8 cellular contexts compared by ENCODE assay signal in genomic region chr9:133355881-133356357, GRCh38. TPM values are rescaled to one million over a fixed set of nuclear protein-coding genes. Genes with fewer than 3 reads are reported as not detected.
DNase-seq lines count a peak whose midpoint lies in the region; ATAC-seq, FAIRE-seq and TF ChIP-seq lines count a peak whose summit lies in the region.

No MANE protein-coding gene starts in this region.

- no peak for TF ChIP-seq RAD21 in HepG2 (CRISPR knock-in tag; IDR thresholded peaks at IDR 0.05)

- H3K4me1 Mint-ChIP-seq in IgD-negative memory B cell = peaks cover 3 to 20% (median 13%) of the 10 kb centered on the region in 3 donors

- peaks cover 15% of the 10 kb centered on the region for H3K79me2 ChIP-seq in HepG2 (ENCODE audit: insufficient read depth, low read length)

- H3K27ac ChIP-seq in HepG2 (ENCODE audit: extremely low read length, insufficient read depth, low read length) (peak overlapping the region; percentile 61), thyroid gland (peak overlapping the region in 1 of 3 donors; percentile 20)

- POLR2A ChIA-PET in HepG2 (lab: Yijun Ruan, JAX) = interaction anchor here (0.6 to 1.9 kb wide), 10 partner anchors 8 to 359 kb away, joined by 3 to 22 read pairs (median 4); partner anchors contain the start of genes CACFD1, MED22, RPL7A and SLC2A6

- peak; percentile 24 for ATAC-seq in GM19372 (IDR thresholded peaks at IDR 0.05; ENCODE audit: low read depth, unreplicated experiment)
- ATAC-seq in HepG2 = peak; percentile 6

- peak overlapping the region; percentile 89 for H3K9ac ChIP-seq in HepG2 (ENCODE audit: insufficient read depth, low read depth, low read length)

- H3K9me3 ChIP-seq in HepG2 (ENCODE audit: low read length) (no peaks in the 10 kb centered on the region), thyroid gland (no peaks in the 10 kb centered on the region)

- CTCF ChIA-PET in HepG2 (lab: Yijun Ruan, JAX; ENCODE audit: low intra/inter-chr PET ratio, low total read pairs) = interaction anchor here (0.7 kb wide), 2 partner anchors 47 to 48 kb away, joined by 3 read pairs; no protein-coding TSS in a partner anchor

- BruUV-seq in HepG2 (replicated peaks; lab: Mats Ljungman, UMichigan) = TSS peak; percentile 61

- peak overlapping the region; percentile 86 for H3K4me2 ChIP-seq in HepG2 (ENCODE audit: low read depth, low read length)

- peaks cover 20% of the 10 kb centered on the region for H4K20me1 ChIP-seq in HepG2 (ENCODE audit: insufficient read depth, low read length)

- H3K36me3 Mint-ChIP-seq in IgD-negative memory B cell = no peaks in the 10 kb centered on the region

- no peak; a peak in 1 of 4 replicates for TF ChIP-seq POLR2A in HepG2 (IDR thresholded peaks at IDR 0.05; ENCODE audit: insufficient read depth in 1 of 2, low read depth in 2 of 2, low read length in 2 of 2)
- TF ChIP-seq POLR2A in thyroid gland (IDR thresholded peaks at IDR 0.05) = no peak

- no peak for FAIRE-seq in HepG2 (lab: Jason Lieb, UNC)

- no peak overlapping the region for H2AFZ ChIP-seq in HepG2 (ENCODE audit: low read length)

- H3K9me3 Mint-ChIP-seq in IgD-negative memory B cell = no peaks in the 10 kb centered on the region

- TF ChIP-seq EP300 in HepG2 (IDR thresholded peaks at IDR 0.05; ENCODE audit: low read depth in 2 of 2, low read length in 2 of 2) = no peak
- TF ChIP-seq EP300 in HepG2 (CRISPR knock-in tag; IDR thresholded peaks at IDR 0.05; ENCODE audit: borderline replicate concordance) = no peak

- in situ Hi-C loops in astrocyte of the spinal cord (cut with HindIII; ENCODE audit: low sequenced_read_pairs) (no loop called here), HepG2 (cut with HindIII; ENCODE audit: extremely low pct_ligation_motif_present, low pct_unique_long_range_greater_than_20kb) (loop anchor here (5.0 kb wide), 2 partner anchors 51 to 131 kb away; no protein-coding TSS in a partner anchor)

- DNase-seq in AG09309 (ENCODE audit: low read depth) = no peak
- no peak for DNase-seq in astrocyte of the spinal cord (ENCODE audit: low read depth, low spot score)
- no peak for DNase-seq in HepG2 (ENCODE audit: low spot score)
- DNase-seq in thyroid gland = no peak
- no peak for DNase-seq in cerebellum (ENCODE audit: low spot score)
- DNase-seq in mesenteric fat pad (ENCODE audit: low spot score) = no peak

- H3K4me1 ChIP-seq in HepG2 (ENCODE audit: insufficient read depth, low read length) (peaks cover 47% of the 10 kb centered on the region), thyroid gland (peaks cover 17 to 22% of the 10 kb centered on the region in 2 donors)

- H3K27me3 Mint-ChIP-seq in IgD-negative memory B cell = no peaks in the 10 kb centered on the region

- intact Hi-C loops in HepG2 (cut with micrococcal nuclease; ENCODE audit: unreplicated experiment) (loop anchor here (5.0 kb wide), 2 partner anchors 41 to 131 kb away; no protein-coding TSS in a partner anchor), thyroid gland (cut with DNase I) (loop anchor here (10.0 kb wide), 2 partner anchors 129 to 321 kb away; partner anchors contain the start of gene GTF3C5)

- H3K27ac Mint-ChIP-seq in IgD-negative memory B cell = peak overlapping the region; percentile 92

- H3K27me3 ChIP-seq in HepG2 (ENCODE audit: control insufficient read depth in 1 of 2, insufficient read depth in 2 of 2, low read length in 2 of 2) (no peaks in the 10 kb centered on the region; a peak in 1 of 5 replicates), thyroid gland (no peaks in the 10 kb centered on the region)

- peak overlapping the region; percentile 85 to 95 (median 94) for H3K4me3 Mint-ChIP-seq in IgD-negative memory B cell

- TF ChIP-seq CTCF in AG09309 (IDR thresholded peaks at IDR 0.05; ENCODE audit: control insufficient read depth, insufficient read depth, low read depth, low read length, missing control alignments) (no peak), astrocyte of the spinal cord (IDR thresholded peaks at IDR 0.05; ENCODE audit: low read depth, low read length) (peak; percentile 15), HepG2 (CRISPR knock-in tag; IDR thresholded peaks at IDR 0.05) (peak; percentile 14; the same call in 1 of the 2 replicates), thyroid gland (IDR thresholded peaks at IDR 0.05) (no peak)

- peak overlapping the region; percentile 84 for H3K4me3 ChIP-seq in AG09309 (ENCODE audit: control insufficient read depth, low read depth, low read length)
- peak overlapping the region; percentile 81 for H3K4me3 ChIP-seq in astrocyte of the spinal cord (ENCODE audit: low read depth, low read length)
- H3K4me3 ChIP-seq in HepG2 (replicated peaks in 1 of 3; ENCODE audit: insufficient read depth in 1 of 3, low read depth in 2 of 3, low read length in 3 of 3) = peak overlapping the region; percentile 80 to 91 (median 90)
- H3K4me3 ChIP-seq in thyroid gland (replicated peaks in 1 of 3) = peak overlapping the region; percentile 69 to 82 (median 74)

- peaks cover 9 to 46% of the 10 kb centered on the region in 2 experiments for H3K36me3 ChIP-seq in HepG2 (replicated peaks in 1 of 2; ENCODE audit: control insufficient read depth in 1 of 2, insufficient read depth in 2 of 2, low read length in 2 of 2)
- peaks cover 16 to 21% of the 10 kb centered on the region in 2 donors for H3K36me3 ChIP-seq in thyroid gland

- 0% methylated on average over 12 of the region's 31 CpGs for WGBS in HepG2 (ENCODE audit: low lambda C conversion rate)
- 1 to 4% methylated on average over 7 to 18 of the region's 31 CpGs for WGBS in thyroid gland, 2 donors

RNA-seq across cellular contexts. Expression of gene SURF1, which starts 0.4 kb away (rescaled TPM):
- 114 TPM for polyA plus RNA-seq in IgD-negative memory B cell
- total RNA-seq in HepG2 (2016; rRNA removed; fragmentation: Illumina TruSeq; extraction: Trizol) = 10.6 and 17.8 TPM in 2 replicates
- total RNA-seq in HepG2 (2016; cell fraction: cytosol; rRNA removed; fragmentation: Illumina TruSeq; extraction: Trizol; ENCODE audit: low read depth) = 21.0 and 25.4 TPM in 2 replicates
- 9.6 and 18.9 TPM in 2 replicates for total RNA-seq in HepG2 (2016; cell fraction: insoluble cytoplasmic fraction; rRNA removed; fragmentation: Illumina TruSeq; extraction: Trizol)
- 22.4 and 26.0 TPM in 2 replicates for total RNA-seq in HepG2 (2016; cell fraction: membrane; rRNA removed; fragmentation: Illumina TruSeq; extraction: Trizol)
- total RNA-seq in HepG2 (2016; cell fraction: nucleus; rRNA removed; fragmentation: Illumina TruSeq; extraction: Trizol) = 13.9 and 14.0 TPM in 2 replicates
- polyA plus RNA-seq in HepG2 (2011; rRNA removed) = 39.2 and 40.7 TPM in 2 replicates
- polyA plus RNA-seq in HepG2 (2011; cell fraction: cytosol; rRNA removed) = 29.3 and 32.3 TPM in 2 replicates
- polyA plus RNA-seq in HepG2 (2011; cell fraction: nucleus; rRNA removed) = 29.7 and 32.0 TPM in 2 replicates
- 22.8 and 26.6 TPM in 2 replicates for polyA plus RNA-seq in HepG2 (2012)
- 52.7 and 53.1 TPM in 2 replicates for polyA plus RNA-seq in HepG2 (2016; cell fraction: cytosol; fragmentation: Illumina TruSeq; extraction: Trizol; ENCODE audit: low read depth)
- 19.0 and 20.1 TPM in 2 replicates for polyA plus RNA-seq in HepG2 (2016; cell fraction: insoluble cytoplasmic fraction; fragmentation: Illumina TruSeq; extraction: Trizol; ENCODE audit: low read depth)
- polyA plus RNA-seq in HepG2 (2016; cell fraction: membrane; fragmentation: Illumina TruSeq; extraction: Trizol; ENCODE audit: low read depth) = 38.1 and 44.5 TPM in 2 replicates
- 46.1 and 51.6 TPM in 2 replicates for polyA plus RNA-seq in HepG2 (2016; cell fraction: nucleus; fragmentation: Illumina TruSeq; extraction: Trizol; ENCODE audit: insufficient read depth, low read depth)
- 14.4 and 46.3 TPM in 2 replicates for polyA minus RNA-seq in HepG2 (2011; rRNA and poly(A)+ RNA removed; ENCODE audit: low replicate concordance)
- polyA minus RNA-seq in HepG2 (2011; cell fraction: cytosol; rRNA and poly(A)+ RNA removed) = 8.0 and 10.5 TPM in 2 replicates
- polyA minus RNA-seq in HepG2 (2011; cell fraction: nucleus; rRNA and poly(A)+ RNA removed) = 7.1 and 7.5 TPM in 2 replicates
- 10 to 100 TPM; 51.5 to 82.7 (median 64.7) TPM for total RNA-seq in thyroid gland
- total RNA-seq in cerebellum = 5.1 TPM
- 30.8 TPM for total RNA-seq in mesenteric fat pad

RNA-seq across cellular contexts. Expression of gene SURF2, which starts 0.4 kb away (rescaled TPM):
- polyA plus RNA-seq in IgD-negative memory B cell (34.7 TPM), HepG2 (2011; rRNA removed) (6.1 and 6.3 TPM in 2 replicates)
- total RNA-seq in HepG2 (2016; rRNA removed; fragmentation: Illumina TruSeq; extraction: Trizol) (10.3 and 13.6 TPM in 2 replicates), thyroid gland (10 to 100 TPM; 26.2 to 42.7 (median 31.6) TPM), cerebellum (11.0 TPM), mesenteric fat pad (13.5 TPM)
- 10.3 and 15.8 TPM in 2 replicates for total RNA-seq in HepG2 (2016; cell fraction: cytosol; rRNA removed; fragmentation: Illumina TruSeq; extraction: Trizol; ENCODE audit: low read depth)
- total RNA-seq in HepG2 (2016; cell fraction: insoluble cytoplasmic fraction; rRNA removed; fragmentation: Illumina TruSeq; extraction: Trizol) = 12.0 and 12.6 TPM in 2 replicates
- 10.0 and 13.9 TPM in 2 replicates for total RNA-seq in HepG2 (2016; cell fraction: membrane; rRNA removed; fragmentation: Illumina TruSeq; extraction: Trizol)
- 4.1 and 4.4 TPM in 2 replicates for total RNA-seq in HepG2 (2016; cell fraction: nucleus; rRNA removed; fragmentation: Illumina TruSeq; extraction: Trizol)
- 6.8 and 9.7 TPM in 2 replicates for polyA plus RNA-seq in HepG2 (2011; cell fraction: cytosol; rRNA removed)
- polyA plus RNA-seq in HepG2 (2011; cell fraction: nucleus; rRNA removed) = 6.6 and 8.7 TPM in 2 replicates
- 6.8 and 8.6 TPM in 2 replicates for polyA plus RNA-seq in HepG2 (2012)
- polyA plus RNA-seq in HepG2 (2016; cell fraction: cytosol; fragmentation: Illumina TruSeq; extraction: Trizol; ENCODE audit: low read depth) = 14.4 and 20.2 TPM in 2 replicates
- polyA plus RNA-seq in HepG2 (2016; cell fraction: insoluble cytoplasmic fraction; fragmentation: Illumina TruSeq; extraction: Trizol; ENCODE audit: low read depth) = 19.8 and 21.6 TPM in 2 replicates
- 12.6 and 15.8 TPM in 2 replicates for polyA plus RNA-seq in HepG2 (2016; cell fraction: membrane; fragmentation: Illumina TruSeq; extraction: Trizol; ENCODE audit: low read depth)
- polyA plus RNA-seq in HepG2 (2016; cell fraction: nucleus; fragmentation: Illumina TruSeq; extraction: Trizol; ENCODE audit: insufficient read depth, low read depth) = 11.3 and 11.9 TPM in 2 replicates
- 3.5 and 24.4 TPM in 2 replicates for polyA minus RNA-seq in HepG2 (2011; rRNA and poly(A)+ RNA removed; ENCODE audit: low replicate concordance)
- polyA minus RNA-seq in HepG2 (2011; cell fraction: cytosol; rRNA and poly(A)+ RNA removed) = 2.3 and 5.0 TPM in 2 replicates
- 1.6 and 2.3 TPM in 2 replicates for polyA minus RNA-seq in HepG2 (2011; cell fraction: nucleus; rRNA and poly(A)+ RNA removed)

RNA-seq across cellular contexts. Expression of gene RPL7A, which starts 7.9 kb away (rescaled TPM):
- polyA plus RNA-seq in IgD-negative memory B cell (1,229 TPM), HepG2 (2011; rRNA removed) (2,401 and 2,404 TPM in 2 replicates)
- total RNA-seq in HepG2 (2016; rRNA removed; fragmentation: Illumina TruSeq; extraction: Trizol) (2,938 and 3,359 TPM in 2 replicates), thyroid gland (1,000 to 10,000 TPM; 1,394 to 2,407 (median 1,585) TPM), cerebellum (564 TPM), mesenteric fat pad (1,535 TPM)
- total RNA-seq in HepG2 (2016; cell fraction: cytosol; rRNA removed; fragmentation: Illumina TruSeq; extraction: Trizol; ENCODE audit: low read depth) = 3,183 and 3,719 TPM in 2 replicates
- total RNA-seq in HepG2 (2016; cell fraction: insoluble cytoplasmic fraction; rRNA removed; fragmentation: Illumina TruSeq; extraction: Trizol) = 2,895 and 3,215 TPM in 2 replicates
- 5,789 and 6,219 TPM in 2 replicates for total RNA-seq in HepG2 (2016; cell fraction: membrane; rRNA removed; fragmentation: Illumina TruSeq; extraction: Trizol)
- 1,151 and 1,198 TPM in 2 replicates for total RNA-seq in HepG2 (2016; cell fraction: nucleus; rRNA removed; fragmentation: Illumina TruSeq; extraction: Trizol)
- 3,191 and 3,845 TPM in 2 replicates for polyA plus RNA-seq in HepG2 (2011; cell fraction: cytosol; rRNA removed)
- polyA plus RNA-seq in HepG2 (2011; cell fraction: nucleus; rRNA removed) = 1,035 and 1,145 TPM in 2 replicates
- 2,335 and 2,606 TPM in 2 replicates for polyA plus RNA-seq in HepG2 (2012)
- 3,837 and 4,399 TPM in 2 replicates for polyA plus RNA-seq in HepG2 (2016; cell fraction: cytosol; fragmentation: Illumina TruSeq; extraction: Trizol; ENCODE audit: low read depth)
- 3,343 and 3,509 TPM in 2 replicates for polyA plus RNA-seq in HepG2 (2016; cell fraction: insoluble cytoplasmic fraction; fragmentation: Illumina TruSeq; extraction: Trizol; ENCODE audit: low read depth)
- polyA plus RNA-seq in HepG2 (2016; cell fraction: membrane; fragmentation: Illumina TruSeq; extraction: Trizol; ENCODE audit: low read depth) = 6,158 and 6,472 TPM in 2 replicates
- 1,904 and 1,909 TPM in 2 replicates for polyA plus RNA-seq in HepG2 (2016; cell fraction: nucleus; fragmentation: Illumina TruSeq; extraction: Trizol; ENCODE audit: insufficient read depth, low read depth)
- polyA minus RNA-seq in HepG2 (2011; rRNA and poly(A)+ RNA removed; ENCODE audit: low replicate concordance) = 1,962 and 4,695 TPM in 2 replicates
- polyA minus RNA-seq in HepG2 (2011; cell fraction: cytosol; rRNA and poly(A)+ RNA removed) = 853 and 917 TPM in 2 replicates
- polyA minus RNA-seq in HepG2 (2011; cell fraction: nucleus; rRNA and poly(A)+ RNA removed) = 477 and 550 TPM in 2 replicates

RNA-seq across cellular contexts. Expression of gene MED22, which starts 8.0 kb away (rescaled TPM):
- 26.7 TPM for polyA plus RNA-seq in IgD-negative memory B cell
- 19.6 and 22.1 TPM in 2 replicates for total RNA-seq in HepG2 (2016; rRNA removed; fragmentation: Illumina TruSeq; extraction: Trizol)
- 2.6 and 3.1 TPM in 2 replicates for total RNA-seq in HepG2 (2016; cell fraction: cytosol; rRNA removed; fragmentation: Illumina TruSeq; extraction: Trizol; ENCODE audit: low read depth)
- 18.8 and 21.3 TPM in 2 replicates for total RNA-seq in HepG2 (2016; cell fraction: insoluble cytoplasmic fraction; rRNA removed; fragmentation: Illumina TruSeq; extraction: Trizol)
- 9.6 and 12.2 TPM in 2 replicates for total RNA-seq in HepG2 (2016; cell fraction: membrane; rRNA removed; fragmentation: Illumina TruSeq; extraction: Trizol)
- 18.2 and 20.6 TPM in 2 replicates for total RNA-seq in HepG2 (2016; cell fraction: nucleus; rRNA removed; fragmentation: Illumina TruSeq; extraction: Trizol)
- polyA plus RNA-seq in HepG2 (2011; rRNA removed) = 15.8 and 22.2 TPM in 2 replicates
- 11.6 and 12.5 TPM in 2 replicates for polyA plus RNA-seq in HepG2 (2011; cell fraction: cytosol; rRNA removed)
- 42.0 and 43.5 TPM in 2 replicates for polyA plus RNA-seq in HepG2 (2011; cell fraction: nucleus; rRNA removed)
- polyA plus RNA-seq in HepG2 (2012) = 8.8 and 10.1 TPM in 2 replicates
- 2.6 TPM in 2 replicates for polyA plus RNA-seq in HepG2 (2016; cell fraction: cytosol; fragmentation: Illumina TruSeq; extraction: Trizol; ENCODE audit: low read depth)
- 15.7 and 15.9 TPM in 2 replicates for polyA plus RNA-seq in HepG2 (2016; cell fraction: insoluble cytoplasmic fraction; fragmentation: Illumina TruSeq; extraction: Trizol; ENCODE audit: low read depth)
- 7.1 and 7.7 TPM in 2 replicates for polyA plus RNA-seq in HepG2 (2016; cell fraction: membrane; fragmentation: Illumina TruSeq; extraction: Trizol; ENCODE audit: low read depth)
- polyA plus RNA-seq in HepG2 (2016; cell fraction: nucleus; fragmentation: Illumina TruSeq; extraction: Trizol; ENCODE audit: insufficient read depth, low read depth) = 36.0 and 38.5 TPM in 2 replicates
- polyA minus RNA-seq in HepG2 (2011; rRNA and poly(A)+ RNA removed; ENCODE audit: low replicate concordance) = 27.8 and 64.6 TPM in 2 replicates
- 8.0 and 8.5 TPM in 2 replicates for polyA minus RNA-seq in HepG2 (2011; cell fraction: cytosol; rRNA and poly(A)+ RNA removed)
- polyA minus RNA-seq in HepG2 (2011; cell fraction: nucleus; rRNA and poly(A)+ RNA removed) = 12.1 and 16.8 TPM in 2 replicates
- 10 to 100 TPM; 41.9 to 58.2 (median 48.6) TPM for total RNA-seq in thyroid gland
- total RNA-seq in cerebellum = 22.0 TPM
- total RNA-seq in mesenteric fat pad = 25.6 TPM

RNA-seq across cellular contexts. Expression of gene SURF6, which starts 19.9 kb away (rescaled TPM):
- polyA plus RNA-seq in IgD-negative memory B cell (13.4 TPM), HepG2 (2011; rRNA removed) (5.9 and 7.5 TPM in 2 replicates)
- total RNA-seq in HepG2 (2016; rRNA removed; fragmentation: Illumina TruSeq; extraction: Trizol) (13.3 and 14.7 TPM in 2 replicates), thyroid gland (10 to 100 TPM; 18.4 to 34.9 (median 22.0) TPM), cerebellum (13.2 TPM), mesenteric fat pad (15.8 TPM)
- total RNA-seq in HepG2 (2016; cell fraction: cytosol; rRNA removed; fragmentation: Illumina TruSeq; extraction: Trizol; ENCODE audit: low read depth) = 2.7 and 3.0 TPM in 2 replicates
- 12.2 and 14.6 TPM in 2 replicates for total RNA-seq in HepG2 (2016; cell fraction: insoluble cytoplasmic fraction; rRNA removed; fragmentation: Illumina TruSeq; extraction: Trizol)
- total RNA-seq in HepG2 (2016; cell fraction: membrane; rRNA removed; fragmentation: Illumina TruSeq; extraction: Trizol) = 4.6 and 5.3 TPM in 2 replicates
- 10.4 and 11.5 TPM in 2 replicates for total RNA-seq in HepG2 (2016; cell fraction: nucleus; rRNA removed; fragmentation: Illumina TruSeq; extraction: Trizol)
- polyA plus RNA-seq in HepG2 (2011; cell fraction: cytosol; rRNA removed) = 6.4 and 7.4 TPM in 2 replicates
- 16.7 and 18.0 TPM in 2 replicates for polyA plus RNA-seq in HepG2 (2011; cell fraction: nucleus; rRNA removed)
- polyA plus RNA-seq in HepG2 (2012) = 7.1 and 7.5 TPM in 2 replicates
- polyA plus RNA-seq in HepG2 (2016; cell fraction: cytosol; fragmentation: Illumina TruSeq; extraction: Trizol; ENCODE audit: low read depth) = 2.3 TPM in 2 replicates
- 19.6 and 19.8 TPM in 2 replicates for polyA plus RNA-seq in HepG2 (2016; cell fraction: insoluble cytoplasmic fraction; fragmentation: Illumina TruSeq; extraction: Trizol; ENCODE audit: low read depth)
- 3.3 and 4.3 TPM in 2 replicates for polyA plus RNA-seq in HepG2 (2016; cell fraction: membrane; fragmentation: Illumina TruSeq; extraction: Trizol; ENCODE audit: low read depth)
- polyA plus RNA-seq in HepG2 (2016; cell fraction: nucleus; fragmentation: Illumina TruSeq; extraction: Trizol; ENCODE audit: insufficient read depth, low read depth) = 32.3 and 32.8 TPM in 2 replicates
- polyA minus RNA-seq in HepG2 (2011; rRNA and poly(A)+ RNA removed; ENCODE audit: low replicate concordance) = 5.6 and 10.5 TPM in 2 replicates
- 3.0 and 4.7 TPM in 2 replicates for polyA minus RNA-seq in HepG2 (2011; cell fraction: cytosol; rRNA and poly(A)+ RNA removed)
- polyA minus RNA-seq in HepG2 (2011; cell fraction: nucleus; rRNA and poly(A)+ RNA removed) = 6.1 and 7.7 TPM in 2 replicates

Comparison
In these comparisons a context has a peak if more than half of its experiments do, and no peak if none do; other contexts are left out.
1. CTCF ChIP-seq: peak in astrocyte of the spinal cord (single experiment) and HepG2 (single experiment); none in AG09309 (single experiment) and thyroid gland (0 of 6).
2. Peak in every context shown above with its lines, with median percentiles within 50 percentile points of each other: H3K4me3 ChIP-seq.